ENCODE assay signal across 9 cellular contexts in genomic region chr2:190320696-190321095, GRCh38. TPM values are rescaled to one million over a fixed set of nuclear protein-coding genes. Genes with fewer than 3 reads are reported as not detected.
DNase-seq lines count a peak whose midpoint lies in the region; ATAC-seq and TF ChIP-seq lines count a peak whose summit lies in the region.
"Had no signal": no experiment of that assay in that cellular context is flagged by ENCODE, and none has a peak within 500 bp of the region (broad histone marks: within the 10 kb centered on the region; RNA-seq: fewer than 3 reads in every experiment).

No MANE protein-coding gene starts in this region.

- no peak overlapping the region for H2BK120ac ChIP-seq in trophoblast cell (ENCODE audit: insufficient read depth, low read length, poor library complexity)

- CTCF ChIA-PET in CD4-positive, alpha-beta T cell (lab: Charles Lee) = interaction anchor here (1.4 to 1.7 kb wide), 3 partner anchors 9 to 95 kb away, joined by 4 to 7 read pairs (median 5); no protein-coding TSS in a partner anchor

- H2BK12ac ChIP-seq in trophoblast cell (ENCODE audit: low read length) = no peak overlapping the region

- H4K91ac ChIP-seq in trophoblast cell (ENCODE audit: low read depth, low read length) = no peak overlapping the region

- no peaks in the 10 kb centered on the region for H3K27me3 ChIP-seq in CD4-positive, alpha-beta T cell (ENCODE audit: control insufficient read depth, insufficient read depth, low read length)
- no peaks in the 10 kb centered on the region for H3K27me3 ChIP-seq in trophoblast cell (ENCODE audit: insufficient read depth, low read length)

- TF ChIP-seq CTCF in CD4-positive, alpha-beta T cell (IDR thresholded peaks at IDR 0.05) = no peak
- no peak for TF ChIP-seq CTCF in NB4 (IDR thresholded peaks at IDR 0.05; ENCODE audit: low read depth, low read length)
- TF ChIP-seq CTCF in brain (conservative IDR thresholded peaks at IDR 0.05) = no peak

- no peaks in the 10 kb centered on the region for H3K79me2 ChIP-seq in trophoblast cell (ENCODE audit: control insufficient read depth, insufficient read depth, low read length, poor library complexity)

- ATAC-seq in CD4-positive, alpha-beta T cell (ENCODE audit: poor library complexity) = no peak
- no peak for ATAC-seq in HG03378 (IDR thresholded peaks at IDR 0.05; ENCODE audit: unreplicated experiment)
- ATAC-seq in HG03565 (IDR thresholded peaks at IDR 0.05; ENCODE audit: unreplicated experiment) = no peak
- ATAC-seq in HG03139 (IDR thresholded peaks at IDR 0.05; ENCODE audit: unreplicated experiment) = no peak
- ATAC-seq in HG03045 (IDR thresholded peaks at IDR 0.05; ENCODE audit: unreplicated experiment) = no peak

- H3K18ac ChIP-seq in trophoblast cell (ENCODE audit: low read length) = no peak overlapping the region

- H3K4me2 ChIP-seq in trophoblast cell (ENCODE audit: low read length) = no peak overlapping the region

- H4K8ac ChIP-seq in trophoblast cell (ENCODE audit: low read depth, low read length) = peak overlapping the region; percentile 85

- H3K4me3 ChIP-seq in NB4 (ENCODE audit: low read depth, low read length) (peak overlapping the region; percentile 91), trophoblast cell (ENCODE audit: low read depth, low read length) (no peak overlapping the region)

- H2AK5ac ChIP-seq in trophoblast cell (ENCODE audit: low read length) = peak overlapping the region; percentile 56

- TF ChIP-seq POLR2A in NB4 (IDR thresholded peaks at IDR 0.05; ENCODE audit: extremely low read depth, insufficient read length) = no peak

- H3K9me3 ChIP-seq in CD4-positive, alpha-beta T cell (ENCODE audit: control insufficient read depth, low read length) = no peaks in the 10 kb centered on the region
- no peaks in the 10 kb centered on the region for H3K9me3 ChIP-seq in trophoblast cell (ENCODE audit: insufficient read depth, low read depth, low read length)

- H3K4me3 Mint-ChIP-seq in CD4-positive, alpha-beta T cell = peak overlapping the region; percentile 95
- H3K4me3 Mint-ChIP-seq in brain = peak overlapping the region; percentile 67 to 99 (median 97)

- peak overlapping the region; percentile 89 for H3K27ac Mint-ChIP-seq in CD4-positive, alpha-beta T cell
- peak overlapping the region; percentile 9 to 97 (median 96) for H3K27ac Mint-ChIP-seq in brain

- H3K27me3 Mint-ChIP-seq in CD4-positive, alpha-beta T cell = no peaks in the 10 kb centered on the region
- H3K27me3 Mint-ChIP-seq in brain = peaks cover 18% of the 10 kb centered on the region

- no peak overlapping the region for H3K14ac ChIP-seq in trophoblast cell (ENCODE audit: low read length)

- no CpG with 5 or more reads among the region's 4 CpGs for WGBS in trophoblast cell (ENCODE audit: extremely low coverage, insufficient coverage, insufficient read length)

- H3K9ac ChIP-seq in trophoblast cell (ENCODE audit: low read length) = no peak overlapping the region

- peaks cover 0 to 6% of the 10 kb centered on the region in 2 experiments for H3K4me1 ChIP-seq in trophoblast cell (ENCODE audit: control insufficient read depth in 1 of 2, insufficient read depth in 2 of 2, low read length in 2 of 2)

- H2AFZ ChIP-seq in trophoblast cell (ENCODE audit: insufficient read depth, low read length, poor library complexity) = no peak overlapping the region

- H3K79me1 ChIP-seq in trophoblast cell (ENCODE audit: low read length) = no peaks in the 10 kb centered on the region

- no peak for DNase-seq in CD4-positive, alpha-beta T cell
- DNase-seq in NB4 (ENCODE audit: low read depth) (no peak), trophoblast cell (no peak)
- DNase-seq: NCI-H524 treated with DMSO at 0.1 percent for 48 hours had no signal

- H3K4ac ChIP-seq in trophoblast cell (ENCODE audit: low read depth, low read length) = no peak overlapping the region

- H3K36me3 Mint-ChIP-seq in CD4-positive, alpha-beta T cell (ENCODE audit: low read depth) = peaks cover 8% of the 10 kb centered on the region
- H3K36me3 Mint-ChIP-seq in brain = no peaks in the 10 kb centered on the region

- H3K23ac ChIP-seq in trophoblast cell (ENCODE audit: low read length) = no peak overlapping the region

- no peak overlapping the region for H2BK5ac ChIP-seq in trophoblast cell (ENCODE audit: low read depth, low read length, poor library complexity)

- H3K27ac ChIP-seq in CD4-positive, alpha-beta T cell (ENCODE audit: low read depth, low read length) = no peak overlapping the region
- no peak overlapping the region for H3K27ac ChIP-seq in trophoblast cell (ENCODE audit: low read depth, low read length)

- no peaks in the 10 kb centered on the region for H3K36me3 ChIP-seq in trophoblast cell (ENCODE audit: control insufficient read depth in 1 of 2, insufficient read depth in 2 of 2, low read length in 2 of 2)

- POLR2A ChIA-PET in CD4-positive, alpha-beta T cell (lab: Charles Lee) = interaction anchor here (0.6 to 1.5 kb wide), 2 partner anchors 9 to 87 kb away, joined by 3 to 4 read pairs; no protein-coding TSS in a partner anchor

- peaks cover 46% of the 10 kb centered on the region for H3K4me1 Mint-ChIP-seq in CD4-positive, alpha-beta T cell (ENCODE audit: low read depth)
- H3K4me1 Mint-ChIP-seq in brain = peaks cover 45% of the 10 kb centered on the region

- intact Hi-C loops in CD4-positive, alpha-beta T cell (cut with DNase I, micrococcal nuclease) = no loop called here

- H3K9me3 Mint-ChIP-seq in CD4-positive, alpha-beta T cell = no peaks in the 10 kb centered on the region
- peaks cover 0 to 4% (median 0%) of the 10 kb centered on the region in 5 experiments for H3K9me3 Mint-ChIP-seq in brain

- H4K12ac ChIP-seq in trophoblast cell (ENCODE audit: low read depth, low read length) = no peak overlapping the region

RNA-seq across cellular contexts. Expression of gene HIBCH, which starts 1.1 kb away (rescaled TPM):
- 1 to 10 TPM; 3.5 to 7.1 TPM for total RNA-seq in CD4-positive, alpha-beta T cell
- 12.4 TPM for polyA plus RNA-seq in brain (ENCODE audit: insufficient read depth, low read depth, low replicate concordance)
- 12.8 and 12.9 TPM in 2 replicates for polyA plus RNA-seq in trophoblast cell (2013)

RNA-seq across cellular contexts. Expression of gene INPP1, which starts 22.7 kb away (rescaled TPM):
- 1 to 10 TPM; 2.0 to 2.7 TPM for total RNA-seq in CD4-positive, alpha-beta T cell
- 31.3 TPM for polyA plus RNA-seq in brain (ENCODE audit: insufficient read depth, low read depth, low replicate concordance)
- 4.0 and 4.1 TPM in 2 replicates for polyA plus RNA-seq in trophoblast cell (2013)
